Comparison of ENCODE assay signal across 1 cellular context in the genomic region with DNA sequence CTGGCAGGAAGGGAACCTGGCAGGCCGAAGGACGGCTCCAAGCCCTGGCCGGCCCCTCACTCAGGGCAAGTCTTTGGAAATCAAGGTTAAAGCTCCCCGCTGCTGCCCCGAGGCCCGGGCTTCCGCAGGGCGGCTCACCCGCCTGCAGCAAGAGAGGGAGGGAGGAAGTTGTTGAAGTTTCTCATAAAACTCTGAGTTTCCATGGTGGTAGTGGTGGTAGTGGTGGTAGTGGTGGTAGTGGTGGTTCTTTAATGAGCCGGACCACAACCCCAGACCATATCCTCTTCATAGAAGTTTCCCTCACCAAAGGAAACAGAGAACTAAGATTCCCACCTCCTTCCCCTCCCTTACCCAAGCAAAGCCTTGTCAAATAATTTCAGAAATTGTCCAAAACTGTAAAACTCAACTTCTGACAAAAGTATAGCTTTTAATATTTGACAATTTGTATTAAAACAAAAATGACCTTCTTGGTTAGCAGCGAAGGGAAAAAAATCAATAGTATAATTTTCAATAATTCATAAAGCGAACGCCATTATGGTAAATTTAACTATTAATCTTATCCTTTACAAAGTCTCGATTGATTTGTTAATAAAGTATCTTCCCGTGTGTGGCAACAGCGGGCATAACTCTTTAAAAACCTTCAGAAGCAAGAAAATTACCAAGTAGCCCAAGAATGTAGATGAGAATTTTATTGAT.
A peak's percentile ranks its signal among the peaks of the same experiment; 100 is the strongest.
TF ChIP-seq lines count a peak whose summit lies in the region.

No MANE protein-coding gene starts in this region.

TF ChIP-seq in H1, 55 proteins besides CTCF, POLR2A, EP300 and RAD21:
- peak; percentile 58 for TF ChIP-seq SUZ12 (IDR thresholded peaks at IDR 0.05; ENCODE audit: low read length)
- peak; percentile 37 for TF ChIP-seq RNF2 (IDR thresholded peaks at IDR 0.05; ENCODE audit: borderline replicate concordance, low read depth, low read length, missing control alignments, poor library complexity, severe bottlenecking)
- peak; percentile 37 for TF ChIP-seq EZH2 (IDR thresholded peaks at IDR 0.05; ENCODE audit: low read depth, low read length, severe bottlenecking)
- TF ChIP-seq, protein P1, sequence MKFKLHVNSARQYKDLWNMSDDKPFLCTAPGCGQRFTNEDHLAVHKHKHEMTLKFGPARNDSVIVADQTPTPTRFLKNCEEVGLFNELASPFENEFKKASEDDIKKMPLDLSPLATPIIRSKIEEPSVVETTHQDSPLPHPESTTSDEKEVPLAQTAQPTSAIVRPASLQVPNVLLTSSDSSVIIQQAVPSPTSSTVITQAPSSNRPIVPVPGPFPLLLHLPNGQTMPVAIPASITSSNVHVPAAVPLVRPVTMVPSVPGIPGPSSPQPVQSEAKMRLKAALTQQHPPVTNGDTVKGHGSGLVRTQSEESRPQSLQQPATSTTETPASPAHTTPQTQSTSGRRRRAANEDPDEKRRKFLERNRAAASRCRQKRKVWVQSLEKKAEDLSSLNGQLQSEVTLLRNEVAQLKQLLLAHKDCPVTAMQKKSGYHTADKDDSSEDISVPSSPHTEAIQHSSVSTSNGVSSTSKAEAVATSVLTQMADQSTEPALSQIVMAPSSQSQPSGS (IDR thresholded peaks at IDR 0.05; ENCODE audit: low read length) = no peak
- TF ChIP-seq POLR2AphosphoS5 (IDR thresholded peaks at IDR 0.05; ENCODE audit: low read depth, low read length) = no peak
